8 cellular contexts compared by ENCODE assay signal in the genomic region with DNA sequence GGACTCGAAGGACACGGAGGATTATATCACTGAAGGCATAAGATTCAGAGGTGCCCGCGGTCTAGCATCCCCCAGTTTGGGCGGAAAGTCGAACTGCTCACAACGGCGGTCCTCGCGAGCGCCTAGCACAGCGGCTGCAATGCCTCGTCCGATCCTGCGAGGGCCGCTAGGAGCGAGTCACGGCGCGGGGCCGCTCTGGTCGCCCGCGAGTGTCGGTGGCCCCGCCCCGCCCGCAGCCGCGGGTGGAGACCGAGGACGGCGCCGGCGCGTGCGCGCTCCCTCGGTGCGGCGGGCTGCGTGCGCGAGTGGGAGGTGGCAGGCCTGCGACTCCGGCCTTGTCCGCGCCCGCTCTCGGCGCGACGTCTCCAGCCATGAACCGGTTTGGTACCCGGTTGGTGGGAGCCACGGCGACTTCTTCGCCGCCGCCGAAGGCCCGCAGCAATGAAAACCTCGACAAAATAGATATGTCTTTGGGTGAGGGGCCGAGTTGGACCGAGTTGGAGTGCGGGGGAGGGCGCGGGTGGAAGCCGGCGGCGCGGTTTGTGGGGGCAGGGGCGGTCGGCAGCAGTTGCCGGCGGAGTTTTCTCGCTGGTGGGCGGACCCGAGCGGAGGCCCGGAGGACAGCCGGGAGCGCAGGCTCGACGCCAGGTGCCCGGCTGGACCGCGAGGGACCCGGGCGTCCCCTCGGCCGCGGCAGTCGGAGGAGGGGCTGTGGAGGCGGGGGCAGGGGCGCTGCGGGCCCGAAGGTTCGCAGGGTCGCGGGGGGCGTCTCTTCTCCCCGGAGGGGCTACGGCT. TPM values are rescaled to one million over a fixed set of nuclear protein-coding genes. Genes with fewer than 3 reads are reported as not detected.
DNase-seq lines count a peak whose midpoint lies in the region; ATAC-seq and TF ChIP-seq lines count a peak whose summit lies in the region.

TSS of gene FYTTD1 (plus strand) at position 283 of the 795 bp plus-strand sequence. CDS start at position 372, 89 bp downstream.

- in situ Hi-C loops in GM13976 (cut with MboI; ENCODE audit: low sequenced_read_pairs, unreplicated experiment), result no loop called here

- intact Hi-C loops in T-helper 1 cell treated with Interleukin-12 subunit alpha and Interleukin-12 subunit beta and Interleukin-4 antibody, amounts not matched to agents 30 ng/mL and 1 ng/mL, for 36 hours (cut with micrococcal nuclease), result loop anchor here (1.0 to 5.0 kb wide), 6 partner anchors 12 to 452 kb away; partner anchors contain the start of genes DLG1 and LRCH3
- intact Hi-C loops in left cardiac atrium (cut with DNase I), result loop anchor here in 1 of 2 donors (2.0 kb wide), 1 partner anchor 37 kb away; no protein-coding TSS in a partner anchor
- intact Hi-C loops in prostate gland (cut with DNase I), result loop anchor here (5.0 kb wide), 1 partner anchor 37 kb away; no protein-coding TSS in a partner anchor
- intact Hi-C loops in upper lobe of right lung (cut with DNase I), result no loop called here

- H3K4me1 ChIP-seq in prostate gland (replicated peaks), result peaks cover 7% of the 10 kb centered on the region
- H3K4me1 ChIP-seq in upper lobe of right lung, result peaks cover 27% of the 10 kb centered on the region

- peak; percentile 74 for TF ChIP-seq CTCF in GM13976 (IDR thresholded peaks at IDR 0.05; ENCODE audit: borderline replicate concordance, control extremely low read depth, extremely low read depth, insufficient read depth, missing control alignments)
- TF ChIP-seq CTCF in prostate gland (IDR thresholded peaks at IDR 0.05), result peak; percentile 14 to 64 (median 44)
- TF ChIP-seq CTCF in upper lobe of right lung (IDR thresholded peaks at IDR 0.05), result peak; percentile 58

- H3K27ac ChIP-seq in prostate gland (peak within 1 kb of the TSS; percentile 92), upper lobe of right lung (peak within 1 kb of the TSS; percentile 89)

- H3K9me3 ChIP-seq in prostate gland, result no peaks in the 10 kb centered on the region
- no peaks in the 10 kb centered on the region for H3K9me3 ChIP-seq in upper lobe of right lung

- H3K4me3 ChIP-seq in prostate gland (peak within 1 kb of the TSS; percentile 65 to 81), upper lobe of right lung (peak within 1 kb of the TSS; percentile 88)

- peak; percentile 72 for ATAC-seq in HG02840 (IDR thresholded peaks at IDR 0.05; ENCODE audit: low FRiP score, unreplicated experiment)
- ATAC-seq in left cardiac atrium, result peak; percentile 96
- peak; percentile 97 for ATAC-seq in upper lobe of right lung

- H3K36me3 ChIP-seq in prostate gland (no peaks in the 10 kb centered on the region), upper lobe of right lung (no peaks in the 10 kb centered on the region)

- no peaks in the 10 kb centered on the region for H3K27me3 ChIP-seq in prostate gland (replicated peaks; ENCODE audit: insufficient read depth)
- no peaks in the 10 kb centered on the region for H3K27me3 ChIP-seq in upper lobe of right lung

- WGBS in prostate gland, result under 1% methylated on average over 63 of the region's 104 CpGs

- peak; percentile 65 for TF ChIP-seq POLR2A in prostate gland (IDR thresholded peaks at IDR 0.05)

- DNase-seq in GM13976 (ENCODE audit: low spot score) (peak; percentile 93), NCI-H146 (lab: John Stamatoyannopoulos, UW) (peak; percentile 93), amniotic epithelial cell (ENCODE audit: low read depth) (peak; percentile 76), left cardiac atrium (peak; percentile 95), prostate gland (ENCODE audit: low spot score) (peak; percentile 84), upper lobe of right lung (peak; percentile 96)

RNA-seq across cellular contexts. Expression of gene FYTTD1, which starts in this region (rescaled TPM):
- total RNA-seq in T-helper 1 cell treated with Interleukin-12 subunit alpha and Interleukin-12 subunit beta and Interleukin-4 antibody, amounts not matched to agents 30 ng/mL and 1 ng/mL, for 36 hours, result 53.1 and 54.2 TPM in 2 replicates
- total RNA-seq in left cardiac atrium (10 to 100 TPM; 51.5 to 74.9 TPM), prostate gland (10 to 100 TPM; 27.7 to 69.5 TPM), upper lobe of right lung (46.8 TPM)

Comparison
In these comparisons a context has a peak if more than half of its experiments do, and no peak if none do; other contexts are left out.
1. Peak in every context shown above with its lines: DNase-seq, ATAC-seq, H3K4me3 ChIP-seq and H3K27ac ChIP-seq.